In the genomic region with DNA sequence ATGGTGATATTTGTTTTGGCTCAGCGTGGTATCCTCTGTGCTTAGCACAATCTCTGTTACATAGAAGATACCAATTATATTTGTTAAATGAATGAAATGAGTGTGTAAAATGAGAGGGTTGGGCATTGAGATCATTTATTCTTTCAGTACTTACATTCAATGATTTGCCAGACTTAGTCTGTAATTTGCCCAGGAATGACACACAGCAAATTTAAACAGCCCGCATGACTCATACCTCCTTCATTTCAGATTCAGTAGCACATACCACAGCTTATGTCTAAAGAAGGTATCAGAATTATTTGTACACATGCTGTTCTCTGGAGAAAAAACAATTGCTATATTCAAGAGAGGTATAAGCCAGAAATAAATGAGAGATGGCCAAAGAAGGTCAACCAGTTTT, we compare ENCODE assay signal across 13 cellular contexts. TPM values are rescaled to one million over a fixed set of nuclear protein-coding genes. Genes with fewer than 3 reads are reported as not detected.
DNase-seq lines count a peak whose midpoint lies in the region; ATAC-seq and TF ChIP-seq lines count a peak whose summit lies in the region.
"Had no signal": no experiment of that assay in that cellular context is flagged by ENCODE, and none has a peak within 500 bp of the region (broad histone marks: within the 10 kb centered on the region; RNA-seq: fewer than 3 reads in every experiment).

No MANE protein-coding gene starts in this region.

- H3K9ac ChIP-seq in neural progenitor cell, result no peak overlapping the region

- CTCF ChIA-PET in A673 (lab: Charles Lee), result no interaction called here
- CTCF ChIA-PET in activated CD4-positive, alpha-beta memory T cell treated with anti-CD3 and anti-CD28 coated beads, Interleukin-2, amount 10 ng/mL, durations not matched to agents 7 days and 5 days (lab: Charles Lee), result no interaction called here

- no peaks in the 10 kb centered on the region for H3F3A ChIP-seq in neural progenitor cell (ENCODE audit: low read depth)

- H3K4me2 ChIP-seq in neural progenitor cell, result no peak overlapping the region
- H3K4me2 ChIP-seq: GM23338 had no signal

- H3K36me3 Mint-ChIP-seq in activated CD4-positive, alpha-beta memory T cell treated with anti-CD3 and anti-CD28 coated beads, Interleukin-2, amount 10 ng/mL, durations not matched to agents 7 days and 5 days (ENCODE audit: low read depth), result no peaks in the 10 kb centered on the region
- H3K36me3 Mint-ChIP-seq in neural progenitor cell, result peaks cover 68% of the 10 kb centered on the region
- H3K36me3 Mint-ChIP-seq: activated naive CD4-positive, alpha-beta T cell treated with anti-CD3 and anti-CD28 coated beads, Interleukin-2, amount 50 U/mL, for 24 hours had no signal

- ATAC-seq in HG03196 (IDR thresholded peaks at IDR 0.05; ENCODE audit: unreplicated experiment), result no peak
- ATAC-seq: GM23338 had no signal

- POLR2A ChIA-PET in A673 (lab: Charles Lee; ENCODE audit: low non-redundant PET), result interaction anchor here (0.7 kb wide), 1 partner anchor 42 kb away, joined by 3 read pairs; no protein-coding TSS in a partner anchor
- POLR2A ChIA-PET in activated CD4-positive, alpha-beta memory T cell treated with anti-CD3 and anti-CD28 coated beads, Interleukin-2, amount 10 ng/mL, durations not matched to agents 7 days and 5 days (lab: Charles Lee), result no interaction called here

- H3K4me3 ChIP-seq in A673 (ENCODE audit: low read depth, low read length, poor library complexity, severe bottlenecking) (no peak overlapping the region), neural progenitor cell (no peak overlapping the region)
- H3K4me3 ChIP-seq: coronary artery, GM23338 had no signal

- H3K36me3 ChIP-seq in A673 (ENCODE audit: insufficient read depth, low read length, poor library complexity, severe bottlenecking) (no peaks in the 10 kb centered on the region), neural progenitor cell (no peaks in the 10 kb centered on the region)

- H3K4me1 Mint-ChIP-seq in activated CD4-positive, alpha-beta memory T cell treated with anti-CD3 and anti-CD28 coated beads, Interleukin-2, amount 10 ng/mL, durations not matched to agents 7 days and 5 days, result peaks cover under 1% of the 10 kb centered on the region
- H3K4me1 Mint-ChIP-seq in neural progenitor cell, result peaks cover 13% of the 10 kb centered on the region

- H4K20me1 ChIP-seq in neural progenitor cell (ENCODE audit: low read depth), result no peaks in the 10 kb centered on the region

- peak; percentile 58 for DNase-seq in A673 (ENCODE audit: low spot score)
- DNase-seq in HT1080 (ENCODE audit: low read depth), result peak; percentile 71
- DNase-seq in RPMI7951 (ENCODE audit: low read depth), result peak; percentile 33
- peak; percentile 21 for DNase-seq in fibroblast of the conjunctiva (ENCODE audit: low read depth)
- DNase-seq in activated CD4-positive, alpha-beta memory T cell treated with anti-CD3 and anti-CD28 coated beads, Interleukin-2, amount 10 ng/mL, durations not matched to agents 7 days and 5 days, result no peak
- no peak for DNase-seq in NCI-H1105 treated with DMSO at 0.1 percent for 48 hours (lab: John Stamatoyannopoulos, UW)
- no peak for DNase-seq in neural progenitor cell (ENCODE audit: low spot score)
- DNase-seq: NCI-H524 treated with DMSO at 0.1 percent for 48 hours had no signal

- H3K9me3 ChIP-seq in A673 (ENCODE audit: low read depth, low read length, poor library complexity, severe bottlenecking) (no peaks in the 10 kb centered on the region), neural progenitor cell (ENCODE audit: low read depth) (no peaks in the 10 kb centered on the region)

- no peaks in the 10 kb centered on the region for H3K9me3 Mint-ChIP-seq in activated CD4-positive, alpha-beta memory T cell treated with anti-CD3 and anti-CD28 coated beads, Interleukin-2, amount 10 ng/mL, durations not matched to agents 7 days and 5 days
- peaks cover 7% of the 10 kb centered on the region for H3K9me3 Mint-ChIP-seq in neural progenitor cell
- H3K9me3 Mint-ChIP-seq: GM23338 had no signal

- H3K27me3 ChIP-seq in A673 (replicated peaks; ENCODE audit: insufficient read depth, low read depth, low read length, poor library complexity) (no peaks in the 10 kb centered on the region), neural progenitor cell (no peaks in the 10 kb centered on the region)

- no peaks in the 10 kb centered on the region for H3K4me1 ChIP-seq in A673 (ENCODE audit: insufficient read depth, low read length, poor library complexity, severe bottlenecking)
- H3K4me1 ChIP-seq in neural progenitor cell, result no peaks in the 10 kb centered on the region

- intact Hi-C loops in A673 (cut with micrococcal nuclease; ENCODE audit: unreplicated experiment), result no loop called here

- TF ChIP-seq CTCF in A673 (conservative IDR thresholded peaks at IDR 0.05; ENCODE audit: low read depth, low read length) (no peak), neural progenitor cell (IDR thresholded peaks at IDR 0.05) (no peak)

- H3K27ac ChIP-seq in A673 (ENCODE audit: low read depth, low read length, poor library complexity, severe bottlenecking), result no peak overlapping the region
- no peak overlapping the region for H3K27ac ChIP-seq in neural progenitor cell
- H3K27ac ChIP-seq: coronary artery had no signal

- no TSS peak for BruUV-seq in A673 (replicated peaks; lab: Mats Ljungman, UMichigan)

- H3K27ac Mint-ChIP-seq in activated CD4-positive, alpha-beta memory T cell treated with anti-CD3 and anti-CD28 coated beads, Interleukin-2, amount 10 ng/mL, durations not matched to agents 7 days and 5 days, result no peak overlapping the region
- no peak overlapping the region for H3K27ac Mint-ChIP-seq in neural progenitor cell
- H3K27ac Mint-ChIP-seq: activated naive CD4-positive, alpha-beta T cell treated with anti-CD3 and anti-CD28 coated beads, Interleukin-2, amount 50 U/mL, for 24 hours; GM23338; progenitor cell of endocrine pancreas had no signal

- no peaks in the 10 kb centered on the region for H3K79me2 ChIP-seq in neural progenitor cell (ENCODE audit: low read depth)

- peaks cover 3% of the 10 kb centered on the region for H3K27me3 Mint-ChIP-seq in activated CD4-positive, alpha-beta memory T cell treated with anti-CD3 and anti-CD28 coated beads, Interleukin-2, amount 10 ng/mL, durations not matched to agents 7 days and 5 days
- peaks cover 2% of the 10 kb centered on the region for H3K27me3 Mint-ChIP-seq in neural progenitor cell (ENCODE audit: insufficient read depth, low read depth)
- H3K27me3 Mint-ChIP-seq: activated naive CD4-positive, alpha-beta T cell treated with anti-CD3 and anti-CD28 coated beads, Interleukin-2, amount 50 U/mL, for 24 hours; progenitor cell of endocrine pancreas had no signal

- H2AFZ ChIP-seq in neural progenitor cell (replicated peaks), result no peak overlapping the region
- H2AFZ ChIP-seq: GM23338 had no signal

- no peak overlapping the region for H3K4me3 Mint-ChIP-seq in activated CD4-positive, alpha-beta memory T cell treated with anti-CD3 and anti-CD28 coated beads, Interleukin-2, amount 10 ng/mL, durations not matched to agents 7 days and 5 days
- no peak overlapping the region for H3K4me3 Mint-ChIP-seq in neural progenitor cell
- H3K4me3 Mint-ChIP-seq: activated naive CD4-positive, alpha-beta T cell treated with anti-CD3 and anti-CD28 coated beads, Interleukin-2, amount 50 U/mL, for 24 hours; GM23338 had no signal

RNA-seq across cellular contexts. Expression of gene KLHL14, which starts 37.0 kb away (rescaled TPM):
- total RNA-seq in A673 (2021) (1.3 and 2.3 TPM in 2 replicates), neural progenitor cell (ENCODE audit: low replicate concordance) (0.13 TPM in 1 of 2 replicates, not detected in the other)
- 0.07 TPM in 1 of 2 replicates, not detected in the other for total RNA-seq in HT1080 (2014; rRNA removed; shearing (Covaris generic))
- 0.07 and 0.17 TPM in 2 replicates for polyA plus RNA-seq in HT1080 (2015; cell fraction: cytosol; rRNA removed)
- polyA plus RNA-seq in HT1080 (2015; cell fraction: nucleus; rRNA removed), result 0.71 and 1.7 TPM in 2 replicates
- total RNA-seq in RPMI7951 (2014; rRNA removed; shearing (Covaris generic)), result not detected in 2 replicates
- total RNA-seq in activated CD4-positive, alpha-beta memory T cell treated with anti-CD3 and anti-CD28 coated beads, Interleukin-2, amount 10 ng/mL, durations not matched to agents 7 days and 5 days, result not detected

Comparison
In these comparisons a context has a peak if more than half of its experiments do, and no peak if none do; other contexts are left out.
1. DNase-seq: peak in A673 (single experiment), HT1080 (single experiment), RPMI7951 (single experiment) and fibroblast of the conjunctiva (single experiment); none in activated CD4-positive, alpha-beta memory T cell treated with anti-CD3 and anti-CD28 coated beads, Interleukin-2, amount 10 ng/mL, durations not matched to agents 7 days and 5 days (single experiment), NCI-H1105 treated with DMSO at 0.1 percent for 48 hours (single experiment) and neural progenitor cell (single experiment).